29 cellular contexts compared by ENCODE assay signal in genomic region chr14:98458702-98459101, GRCh38.
"Had no signal": no experiment of that assay in that cellular context is flagged by ENCODE, and none has a peak within 500 bp of the region (broad histone marks: within the 10 kb centered on the region; RNA-seq: fewer than 3 reads in every experiment).

No MANE protein-coding gene starts in this region.

- H3K4me1 ChIP-seq: stomach, suprapubic skin, testis, thyroid gland, tibial artery, tibial nerve, transverse colon, upper lobe of left lung, upper lobe of right lung, uterus, vagina had no signal

- H3K4me3 Mint-ChIP-seq: stimulated activated effector memory CD8-positive, alpha-beta T cell treated with anti-CD3 and anti-CD28 coated beads, Interleukin-12 subunit alpha, Interleukin-12 subunit beta, amount 100 ng/mL, for 72 hours; stimulated activated memory B cell treated with anti-CD40 and anti-IgM and Interleukin-4, amounts not matched to agents 10 μg/mL and 1 μg/mL and 100 μg/mL, for 72 hours; stimulated activated naive B cell treated with anti-CD40 and anti-IgM and Interleukin-4, amounts not matched to agents 10 μg/mL and 1 μg/mL and 100 μg/mL, for 72 hours; stimulated activated naive CD8-positive, alpha-beta T cell treated with anti-CD3 and anti-CD28 coated beads, Interleukin-15, amount 100 ng/mL, for 72 hours; stimulated activated naive CD8-positive, alpha-beta T cell treated with anti-CD3 and anti-CD28 coated beads, Interleukin-15, Interleukin-2, amounts not matched to agents 100 ng/mL and 50 ng/mL, for 24 hours; type B pancreatic cell had no signal

- DNase-seq: stimulated activated CD4-positive, alpha-beta T cell treated with anti-CD3 and anti-CD28 coated beads, Interleukin-2, amount 100 ng/mL, for 48 hours; stimulated activated CD4-positive, alpha-beta T cell treated with anti-CD3 and anti-CD28 coated beads, Interleukin-4, amount 100 ng/mL, for 1 hour; stimulated activated CD4-positive, alpha-beta T cell treated with anti-CD3 and anti-CD28 coated beads, Interleukin-4, amount 100 ng/mL, for 24 hours; stimulated activated CD4-positive, alpha-beta T cell treated with anti-CD3 and anti-CD28 coated beads, Interleukin-4, amount 100 ng/mL, for 4 hours; stimulated activated CD8-positive, alpha-beta memory T cell treated with anti-CD3 and anti-CD28 coated beads, Interleukin-4, amount 100 ng/mL, for 48 hours; stimulated activated naive B cell treated with anti-CD40 and anti-IgM and Interleukin-4, amounts not matched to agents 10 μg/mL and 1 μg/mL and 100 μg/mL, for 72 hours; stimulated activated naive CD4-positive, alpha-beta T cell; stimulated activated naive CD4-positive, alpha-beta T cell treated with Interleukin-2 at 50 U/mL for 16 hours; stimulated activated naive CD8-positive, alpha-beta T cell treated with anti-CD3 and anti-CD28 coated beads, Interleukin-15, amount 100 ng/mL, for 72 hours; stimulated activated naive CD8-positive, alpha-beta T cell treated with anti-CD3 and anti-CD28 coated beads, Interleukin-15, Interleukin-2, amounts not matched to agents 100 U/mL and 50 U/mL, for 24 hours; stomach; substantia nigra; testis; thyroid gland; tibial artery; transverse colon; trophoblast cell; upper lobe of left lung; upper lobe of right lung; uterus had no signal

- H3K36me3 Mint-ChIP-seq: stimulated activated effector memory CD8-positive, alpha-beta T cell treated with anti-CD3 and anti-CD28 coated beads, Interleukin-12 subunit alpha, Interleukin-12 subunit beta, amount 100 ng/mL, for 72 hours; stimulated activated memory B cell treated with anti-CD40 and anti-IgM and Interleukin-4, amounts not matched to agents 10 μg/mL and 1 μg/mL and 100 μg/mL, for 72 hours; stimulated activated naive B cell treated with anti-CD40 and anti-IgM and Interleukin-4, amounts not matched to agents 10 μg/mL and 1 μg/mL and 100 μg/mL, for 72 hours; type B pancreatic cell had no signal

- H3K36me3 ChIP-seq: stomach, suprapubic skin, thoracic aorta, thyroid gland, tibial artery, tibial nerve, transverse colon, upper lobe of left lung, upper lobe of right lung, uterus, vagina had no signal

- ATAC-seq: stimulated activated effector memory CD8-positive, alpha-beta T cell treated with anti-CD3 and anti-CD28 coated beads, Interleukin-12 subunit alpha, Interleukin-12 subunit beta, amount 100 ng/mL, for 72 hours; stimulated activated memory B cell treated with anti-CD40 and anti-IgM and Interleukin-4, amounts not matched to agents 10 μg/mL and 1 μg/mL and 100 μg/mL, for 72 hours; stimulated activated naive B cell treated with anti-CD40 and anti-IgM and Interleukin-4, amounts not matched to agents 10 μg/mL and 1 μg/mL and 100 μg/mL, for 72 hours; stimulated activated naive CD8-positive, alpha-beta T cell treated with anti-CD3 and anti-CD28 coated beads, Interleukin-15, amount 100 ng/mL, for 72 hours; stimulated activated naive CD8-positive, alpha-beta T cell treated with anti-CD3 and anti-CD28 coated beads, Interleukin-15, Interleukin-2, amounts not matched to agents 100 U/mL and 50 U/mL, for 24 hours; upper lobe of right lung had no signal

- H3K27me3 ChIP-seq: suprapubic skin, testis, thyroid gland, tibial artery, tibial nerve, transverse colon, upper lobe of left lung, upper lobe of right lung, uterus, vagina had no signal

- H3K9me3 ChIP-seq: suprapubic skin, testis, thoracic aorta, thyroid gland, tibial artery, tibial nerve, transverse colon, upper lobe of left lung, upper lobe of right lung, uterus, vagina had no signal

- H3K27me3 Mint-ChIP-seq: stimulated activated memory B cell treated with anti-CD40 and anti-IgM and Interleukin-4, amounts not matched to agents 10 μg/mL and 1 μg/mL and 100 μg/mL, for 72 hours; stimulated activated naive B cell treated with anti-CD40 and anti-IgM and Interleukin-4, amounts not matched to agents 10 μg/mL and 1 μg/mL and 100 μg/mL, for 72 hours; stimulated activated naive CD8-positive, alpha-beta T cell treated with anti-CD3 and anti-CD28 coated beads, Interleukin-15, amount 100 ng/mL, for 72 hours; stimulated activated naive CD8-positive, alpha-beta T cell treated with anti-CD3 and anti-CD28 coated beads, Interleukin-15, Interleukin-2, amounts not matched to agents 100 ng/mL and 50 ng/mL, for 24 hours had no signal

- H3K4me1 Mint-ChIP-seq: stimulated activated effector memory CD8-positive, alpha-beta T cell treated with anti-CD3 and anti-CD28 coated beads, Interleukin-12 subunit alpha, Interleukin-12 subunit beta, amount 100 ng/mL, for 72 hours; stimulated activated memory B cell treated with anti-CD40 and anti-IgM and Interleukin-4, amounts not matched to agents 10 μg/mL and 1 μg/mL and 100 μg/mL, for 72 hours; stimulated activated naive B cell treated with anti-CD40 and anti-IgM and Interleukin-4, amounts not matched to agents 10 μg/mL and 1 μg/mL and 100 μg/mL, for 72 hours had no signal

- H3K4me3 ChIP-seq: stomach, suprapubic skin, testis, thoracic aorta, thyroid gland, tibial artery, tibial nerve, transverse colon, upper lobe of left lung, upper lobe of right lung, uterus, vagina had no signal

- H3K27ac ChIP-seq: stomach, suprapubic skin, testis, thoracic aorta, thyroid gland, tibial artery, tibial nerve, transverse colon, upper lobe of left lung, upper lobe of right lung, uterus, vagina had no signal

- H3K27ac Mint-ChIP-seq: stimulated activated effector memory CD8-positive, alpha-beta T cell treated with anti-CD3 and anti-CD28 coated beads, Interleukin-12 subunit alpha, Interleukin-12 subunit beta, amount 100 ng/mL, for 72 hours; stimulated activated memory B cell treated with anti-CD40 and anti-IgM and Interleukin-4, amounts not matched to agents 10 μg/mL and 1 μg/mL and 100 μg/mL, for 72 hours; stimulated activated naive B cell treated with anti-CD40 and anti-IgM and Interleukin-4, amounts not matched to agents 10 μg/mL and 1 μg/mL and 100 μg/mL, for 72 hours; stimulated activated naive CD8-positive, alpha-beta T cell treated with anti-CD3 and anti-CD28 coated beads, Interleukin-15, amount 100 ng/mL, for 72 hours; stimulated activated naive CD8-positive, alpha-beta T cell treated with anti-CD3 and anti-CD28 coated beads, Interleukin-15, Interleukin-2, amounts not matched to agents 100 ng/mL and 50 ng/mL, for 24 hours; type B pancreatic cell had no signal

- H3K9me3 Mint-ChIP-seq: type B pancreatic cell had no signal

- FAIRE-seq: urothelium cell line had no signal
